Comparison of ENCODE assay signal across 7 cellular contexts in genomic region chr6:68572525-68572924, GRCh38.
DNase-seq lines count a peak whose midpoint lies in the region; ATAC-seq and TF ChIP-seq lines count a peak whose summit lies in the region.

No MANE protein-coding gene starts in this region.

- no peak for TF ChIP-seq POLR2A in erythroblast (IDR thresholded peaks at IDR 0.05; ENCODE audit: low read length)

- 0 out of 2 replicates have a peak, but pooled peaks cover 4% of the 10 kb centered on the region for H3K9me3 ChIP-seq in NT2/D1 (ENCODE audit: insufficient read depth, low read length)

- H3K36me3 ChIP-seq in NT2/D1 (ENCODE audit: insufficient read depth, insufficient read length, low read length): no peaks in the 10 kb centered on the region

- peak; percentile 45 for DNase-seq in GM20000 (ENCODE audit: low spot score)
- peak; percentile 51 for DNase-seq in NT2/D1 (ENCODE audit: low read depth, low spot score)
- peak; percentile 9 to 20 for DNase-seq in erythroblast (lab: John Stamatoyannopoulos, UW)
- DNase-seq in activated T-helper 2 cell treated with anti-CD3 and anti-CD28 coated beads, Interferon-gamma antibody, Interleukin-2, Interleukin-4, amounts not matched to agents 10 μg/mL and 5 μg/mL and 100 μg/mL, durations not matched to agents 14 hours and 24 hours and 36 hours (ENCODE audit: low spot score): no peak
- DNase-seq in ureter (ENCODE audit: low spot score): no peak

- H3K4me3 ChIP-seq in NT2/D1 (ENCODE audit: insufficient read length, low read depth): no peak overlapping the region

- H3K27me3 ChIP-seq in NT2/D1 (ENCODE audit: insufficient read depth, insufficient read length): no peaks in the 10 kb centered on the region

- no peaks in the 10 kb centered on the region for H3K4me1 ChIP-seq in NT2/D1 (ENCODE audit: insufficient read depth, insufficient read length)

- H3K9ac ChIP-seq in NT2/D1 (ENCODE audit: insufficient read length, low read depth): no peak overlapping the region

- H3K27ac Mint-ChIP-seq in activated T-helper 2 cell treated with anti-CD3 and anti-CD28 coated beads, Interferon-gamma antibody, Interleukin-2, Interleukin-4, amounts not matched to agents 10 μg/mL and 5 μg/mL and 100 μg/mL, durations not matched to agents 14 hours and 24 hours and 36 hours: no peak overlapping the region

- peaks cover 13% of the 10 kb centered on the region for H3K9me3 Mint-ChIP-seq in activated T-helper 2 cell treated with anti-CD3 and anti-CD28 coated beads, Interferon-gamma antibody, Interleukin-2, Interleukin-4, amounts not matched to agents 10 μg/mL and 5 μg/mL and 100 μg/mL, durations not matched to agents 14 hours and 24 hours and 36 hours

- H3K27me3 Mint-ChIP-seq in activated T-helper 2 cell treated with anti-CD3 and anti-CD28 coated beads, Interferon-gamma antibody, Interleukin-2, Interleukin-4, amounts not matched to agents 10 μg/mL and 5 μg/mL and 100 μg/mL, durations not matched to agents 14 hours and 24 hours and 36 hours (ENCODE audit: low read depth): no peaks in the 10 kb centered on the region

- no peak overlapping the region for H3K4me3 Mint-ChIP-seq in activated T-helper 2 cell treated with anti-CD3 and anti-CD28 coated beads, Interferon-gamma antibody, Interleukin-2, Interleukin-4, amounts not matched to agents 10 μg/mL and 5 μg/mL and 100 μg/mL, durations not matched to agents 14 hours and 24 hours and 36 hours (ENCODE audit: low read depth)

- no peaks in the 10 kb centered on the region for H3K4me1 Mint-ChIP-seq in activated T-helper 2 cell treated with anti-CD3 and anti-CD28 coated beads, Interferon-gamma antibody, Interleukin-2, Interleukin-4, amounts not matched to agents 10 μg/mL and 5 μg/mL and 100 μg/mL, durations not matched to agents 14 hours and 24 hours and 36 hours (ENCODE audit: low read depth)

- no peaks in the 10 kb centered on the region for H3K36me3 Mint-ChIP-seq in activated T-helper 2 cell treated with anti-CD3 and anti-CD28 coated beads, Interferon-gamma antibody, Interleukin-2, Interleukin-4, amounts not matched to agents 10 μg/mL and 5 μg/mL and 100 μg/mL, durations not matched to agents 14 hours and 24 hours and 36 hours (ENCODE audit: low read depth)

- ATAC-seq in HG03469 (IDR thresholded peaks at IDR 0.05; ENCODE audit: unreplicated experiment): peak; percentile 98

- TF ChIP-seq CTCF in GM12801 (IDR thresholded peaks at IDR 0.05; ENCODE audit: extremely low read depth, insufficient read length): peak; percentile 13
- TF ChIP-seq CTCF in GM20000 (IDR thresholded peaks at IDR 0.05; ENCODE audit: extremely low read depth, missing control alignments): peak; percentile 61

- intact Hi-C loops in activated T-helper 2 cell treated with anti-CD3 and anti-CD28 coated beads, Interferon-gamma antibody, Interleukin-2, Interleukin-4, amounts not matched to agents 10 μg/mL and 5 μg/mL and 100 μg/mL, durations not matched to agents 14 hours and 24 hours and 36 hours (cut with micrococcal nuclease): no loop called here

Comparison
In these comparisons a context has a peak if more than half of its experiments do, and no peak if none do; other contexts are left out.
1. DNase-seq: peak in GM20000 (single experiment), NT2/D1 (single experiment) and erythroblast (2 of 2); none in activated T-helper 2 cell treated with anti-CD3 and anti-CD28 coated beads, Interferon-gamma antibody, Interleukin-2, Interleukin-4, amounts not matched to agents 10 μg/mL and 5 μg/mL and 100 μg/mL, durations not matched to agents 14 hours and 24 hours and 36 hours (single experiment) and ureter (single experiment).